In genomic region chr10:71974489-71975011, GRCh38 we compare ENCODE assay signal across 8 cellular contexts. TPM values are rescaled to one million over a fixed set of nuclear protein-coding genes. Genes with fewer than 3 reads are reported as not detected.
DNase-seq lines count a peak whose midpoint lies in the region; ATAC-seq lines count a peak whose summit lies in the region.

No MANE protein-coding gene starts in this region.

- H3K27me3 Mint-ChIP-seq in activated T-cell treated with anti-CD3 and anti-CD28 coated beads, Interleukin-2, amount 50 U/mL, for 4 hours (ENCODE audit: low read depth): no peaks in the 10 kb centered on the region
- peaks cover 4 to 11% (median 4%) of the 10 kb centered on the region in 3 donors for H3K27me3 Mint-ChIP-seq in immature natural killer cell (ENCODE audit: low read depth in 3 of 3)

- H3K27me3 ChIP-seq in layer of hippocampus (ENCODE audit: control insufficient read depth, insufficient read depth, low read length) (no peaks in the 10 kb centered on the region), subcutaneous abdominal adipose tissue (ENCODE audit: control insufficient read depth in 5 of 5, insufficient read depth in 4 of 5, low read length in 5 of 5) (no peaks in the 10 kb centered on the region)

- H3K36me3 Mint-ChIP-seq in activated T-cell treated with anti-CD3 and anti-CD28 coated beads, Interleukin-2, amount 50 U/mL, for 4 hours (ENCODE audit: insufficient read depth): no peaks in the 10 kb centered on the region
- no peaks in the 10 kb centered on the region for H3K36me3 Mint-ChIP-seq in immature natural killer cell

- H3K36me3 ChIP-seq in subcutaneous abdominal adipose tissue (ENCODE audit: control insufficient read depth in 5 of 5, insufficient read depth in 5 of 5, low read length in 5 of 5): peaks cover 0 to 12% (median 9%) of the 10 kb centered on the region in 5 donors

- peak; percentile 73 for DNase-seq in CD1c-positive myeloid dendritic cell (ENCODE audit: extremely low spot score)
- peak; percentile 18 for DNase-seq in activated T-cell treated with anti-CD3 and anti-CD28 coated beads, Interleukin-2, amount 50 U/mL, for 4 hours
- DNase-seq in immature natural killer cell: no peak
- no peak for DNase-seq in AML-193 (lab: John Stamatoyannopoulos, UW)

- H3K9me3 ChIP-seq in subcutaneous abdominal adipose tissue (ENCODE audit: control insufficient read depth in 5 of 5, low read length in 5 of 5): no peaks in the 10 kb centered on the region

- H3K4me1 Mint-ChIP-seq in activated T-cell treated with anti-CD3 and anti-CD28 coated beads, Interleukin-2, amount 50 U/mL, for 4 hours (ENCODE audit: low read depth): peaks cover 13% of the 10 kb centered on the region
- no peaks in the 10 kb centered on the region for H3K4me1 Mint-ChIP-seq in immature natural killer cell

- H3K4me1 ChIP-seq in subcutaneous abdominal adipose tissue (ENCODE audit: control insufficient read depth in 5 of 5, insufficient read depth in 5 of 5, low read length in 5 of 5): peaks cover 15 to 94% (median 87%) of the 10 kb centered on the region in 5 donors

- no peak overlapping the region for H3K4me3 ChIP-seq in subcutaneous abdominal adipose tissue (ENCODE audit: low read depth in 1 of 5, low read length in 5 of 5)

- peak overlapping the region in 2 of 5 donors; percentile 30 to 63 for H3K9ac ChIP-seq in subcutaneous abdominal adipose tissue (ENCODE audit: low read length in 5 of 5)

- H3K27ac ChIP-seq in layer of hippocampus (ENCODE audit: low read depth, low read length): peak overlapping the region; percentile 96
- H3K27ac ChIP-seq in subcutaneous abdominal adipose tissue (ENCODE audit: low read depth, low read length): peak overlapping the region; percentile 93

- no peak overlapping the region for H3K4me3 Mint-ChIP-seq in activated T-cell treated with anti-CD3 and anti-CD28 coated beads, Interleukin-2, amount 50 U/mL, for 4 hours
- H3K4me3 Mint-ChIP-seq in immature natural killer cell: no peak overlapping the region

- ATAC-seq in HG02588 (IDR thresholded peaks at IDR 0.05; ENCODE audit: unreplicated experiment) (peak; percentile 70), GM19324 (IDR thresholded peaks at IDR 0.05; ENCODE audit: low FRiP score, unreplicated experiment) (no peak)
- peak; percentile 80 to 91 for ATAC-seq in activated T-cell treated with anti-CD3 and anti-CD28 coated beads, Interleukin-2, amount 50 U/mL, for 4 hours

- no peak overlapping the region for H3K27ac Mint-ChIP-seq in immature natural killer cell

- H3K9me3 Mint-ChIP-seq in activated T-cell treated with anti-CD3 and anti-CD28 coated beads, Interleukin-2, amount 50 U/mL, for 4 hours: no peaks in the 10 kb centered on the region
- H3K9me3 Mint-ChIP-seq in immature natural killer cell: no peaks in the 10 kb centered on the region

RNA-seq across cellular contexts. Expression of gene CHST3, which starts 10.4 kb away (rescaled TPM):
- 1 to 10 TPM in 2 of 3 donors, under 1 TPM in 1; 0.90 to 2.0 (median 1.1) TPM for total RNA-seq in activated T-cell treated with anti-CD3 and anti-CD28 coated beads, Interleukin-2, amount 50 U/mL, for 4 hours
- polyA plus RNA-seq in immature natural killer cell: not detected

Comparison
In these comparisons a context has a peak if more than half of its experiments do, and no peak if none do; other contexts are left out.
1. DNase-seq: peak in CD1c-positive myeloid dendritic cell (single experiment) and activated T-cell treated with anti-CD3 and anti-CD28 coated beads, Interleukin-2, amount 50 U/mL, for 4 hours (single experiment); none in immature natural killer cell (0 of 3) and AML-193 (0 of 2).